16 cellular contexts compared by ENCODE assay signal in genomic region chr11:77207019-77207485, GRCh38.
"Had no signal": no experiment of that assay in that cellular context is flagged by ENCODE, and none has a peak within 500 bp of the region (broad histone marks: within the 10 kb centered on the region; RNA-seq: fewer than 3 reads in every experiment).

No MANE protein-coding gene starts in this region.

- H3K4me1 Mint-ChIP-seq: activated CD4-positive, alpha-beta memory T cell treated with anti-CD3 and anti-CD28 coated beads, Interleukin-2, amount 10 ng/mL, durations not matched to agents 7 days and 5 days; activated CD4-positive, alpha-beta T cell treated with anti-CD3 and anti-CD28 coated beads for 36 hours; memory B cell; stimulated activated memory B cell treated with anti-CD40 and anti-IgM and Interleukin-4, amounts not matched to agents 10 μg/mL and 1 μg/mL and 100 μg/mL, for 72 hours had no signal

- H3K27ac ChIP-seq: colonic mucosa, esophagus squamous epithelium, neutrophil, transverse colon had no signal

- H3K4me3 ChIP-seq: colonic mucosa, esophagus squamous epithelium, transverse colon had no signal

- ATAC-seq: activated CD4-positive, alpha-beta T cell treated with anti-CD3 and anti-CD28 coated beads for 36 hours; naive thymus-derived CD8-positive, alpha-beta T cell; stimulated activated memory B cell treated with anti-CD40 and anti-IgM and Interleukin-4, amounts not matched to agents 10 μg/mL and 1 μg/mL and 100 μg/mL, for 72 hours had no signal

- H3K36me3 ChIP-seq: colonic mucosa, esophagus squamous epithelium, neutrophil, transverse colon had no signal

- H3K4me1 ChIP-seq: colonic mucosa, esophagus squamous epithelium, transverse colon had no signal

- H3K27me3 Mint-ChIP-seq: activated CD4-positive, alpha-beta memory T cell treated with anti-CD3 and anti-CD28 coated beads, Interleukin-2, amount 10 ng/mL, durations not matched to agents 7 days and 5 days; activated CD4-positive, alpha-beta T cell treated with anti-CD3 and anti-CD28 coated beads for 36 hours; naive thymus-derived CD8-positive, alpha-beta T cell had no signal

- H3K9me3 Mint-ChIP-seq: activated CD4-positive, alpha-beta memory T cell treated with anti-CD3 and anti-CD28 coated beads, Interleukin-2, amount 10 ng/mL, durations not matched to agents 7 days and 5 days; memory B cell; naive thymus-derived CD8-positive, alpha-beta T cell; stimulated activated memory B cell treated with anti-CD40 and anti-IgM and Interleukin-4, amounts not matched to agents 10 μg/mL and 1 μg/mL and 100 μg/mL, for 72 hours had no signal

- H3K4me3 Mint-ChIP-seq: activated CD4-positive, alpha-beta memory T cell treated with anti-CD3 and anti-CD28 coated beads, Interleukin-2, amount 10 ng/mL, durations not matched to agents 7 days and 5 days; activated CD4-positive, alpha-beta T cell treated with anti-CD3 and anti-CD28 coated beads for 36 hours; memory B cell; naive thymus-derived CD8-positive, alpha-beta T cell; stimulated activated memory B cell treated with anti-CD40 and anti-IgM and Interleukin-4, amounts not matched to agents 10 μg/mL and 1 μg/mL and 100 μg/mL, for 72 hours had no signal

- H3K36me3 Mint-ChIP-seq: memory B cell; naive thymus-derived CD8-positive, alpha-beta T cell; stimulated activated memory B cell treated with anti-CD40 and anti-IgM and Interleukin-4, amounts not matched to agents 10 μg/mL and 1 μg/mL and 100 μg/mL, for 72 hours had no signal

- H3K27me3 ChIP-seq: colonic mucosa, esophagus squamous epithelium, neutrophil, transverse colon had no signal

- H3K9me3 ChIP-seq: colonic mucosa, esophagus squamous epithelium, neutrophil, transverse colon had no signal

- H3K27ac Mint-ChIP-seq: activated CD4-positive, alpha-beta memory T cell treated with anti-CD3 and anti-CD28 coated beads, Interleukin-2, amount 10 ng/mL, durations not matched to agents 7 days and 5 days; activated CD4-positive, alpha-beta T cell treated with anti-CD3 and anti-CD28 coated beads for 36 hours; memory B cell; naive thymus-derived CD8-positive, alpha-beta T cell; stimulated activated memory B cell treated with anti-CD40 and anti-IgM and Interleukin-4, amounts not matched to agents 10 μg/mL and 1 μg/mL and 100 μg/mL, for 72 hours had no signal

- DNase-seq: activated CD4-positive, alpha-beta memory T cell treated with anti-CD3 and anti-CD28 coated beads, Interleukin-2, amount 10 ng/mL, durations not matched to agents 7 days and 5 days; activated CD4-positive, alpha-beta T cell treated with anti-CD3 and anti-CD28 coated beads for 36 hours; activated naive CD4-positive, alpha-beta T cell treated with anti-CD3 and anti-CD28 coated beads, Interleukin-2, amount 50 U/mL, for 16 hours; central memory CD4-positive, alpha-beta T cell; colonic mucosa; esophagus squamous epithelium; kidney glomerular epithelial cell; left ventricle myocardium superior; stimulated activated CD4-positive, alpha-beta T cell treated with anti-CD3 and anti-CD28 coated beads, Interleukin-2, amount 100 ng/mL, for 48 hours; substantia nigra; SW 1271; transverse colon had no signal
